In the genomic region with DNA sequence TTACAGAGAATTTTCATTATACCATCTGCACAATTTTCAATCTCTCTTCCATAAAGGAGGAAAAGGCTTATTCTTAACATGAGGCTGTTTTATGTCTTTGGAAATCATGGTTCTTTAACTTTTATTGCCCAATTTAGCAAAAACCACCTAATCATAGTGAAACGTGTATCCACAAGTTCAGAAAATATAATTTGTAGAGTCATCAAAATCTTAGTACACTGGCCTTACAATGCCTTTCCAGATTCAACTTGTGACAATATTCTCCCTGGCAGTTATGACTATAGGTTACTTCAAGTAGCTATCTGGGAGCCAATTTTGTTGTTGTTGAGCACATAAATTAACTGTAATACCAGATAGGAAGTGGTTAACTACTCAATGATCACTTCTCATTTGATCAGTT, we compare ENCODE assay signal across 21 cellular contexts.
"Had no signal": no experiment of that assay in that cellular context is flagged by ENCODE, and none has a peak within 500 bp of the region (broad histone marks: within the 10 kb centered on the region; RNA-seq: fewer than 3 reads in every experiment).

No MANE protein-coding gene starts in this region.

- H3K9me3 Mint-ChIP-seq: central memory CD8-positive, alpha-beta T cell; naive thymus-derived CD8-positive, alpha-beta T cell had no signal

- H3K27ac ChIP-seq: breast epithelium, dorsolateral prefrontal cortex, epithelial cell of prostate, gastroesophageal sphincter, left ventricle myocardium inferior, upper lobe of left lung, WERI-Rb-1 had no signal

- H3K4me3 Mint-ChIP-seq: activated naive CD8-positive, alpha-beta T cell; central memory CD8-positive, alpha-beta T cell; naive thymus-derived CD8-positive, alpha-beta T cell had no signal

- H3K4me1 ChIP-seq: breast epithelium, gastroesophageal sphincter had no signal

- H3K9me3 ChIP-seq: breast epithelium, gastroesophageal sphincter, left ventricle myocardium inferior, upper lobe of left lung had no signal

- DNase-seq: activated CD4-positive, CD25-positive, alpha-beta regulatory T cell treated with anti-CD3 and anti-CD28 coated beads, Interleukin-2, amount 50 U/mL, for 72 hours; activated CD8-positive, alpha-beta memory T cell treated with anti-CD3 and anti-CD28 coated beads for 24 hours; activated CD8-positive, alpha-beta memory T cell treated with anti-CD3 and anti-CD28 coated beads, Interleukin-2, amount 50 U/mL, for 4 hours; activated naive CD4-positive, alpha-beta T cell; amniotic stem cell; dorsolateral prefrontal cortex; head of caudate nucleus; hypothalamus; left ventricle myocardium inferior; naive thymus-derived CD8-positive, alpha-beta T cell; retina; stimulated activated CD4-positive, alpha-beta T cell treated with anti-CD3 and anti-CD28 coated beads, Interleukin-2, amount 100 ng/mL, for 48 hours; stimulated activated naive CD8-positive, alpha-beta T cell treated with anti-CD3 and anti-CD28 coated beads, Interleukin-15, Interleukin-2, amounts not matched to agents 100 U/mL and 50 U/mL, for 24 hours; upper lobe of left lung; WERI-Rb-1 had no signal

- H3K27me3 Mint-ChIP-seq: activated naive CD8-positive, alpha-beta T cell; central memory CD8-positive, alpha-beta T cell; naive thymus-derived CD8-positive, alpha-beta T cell had no signal

- H3K27me3 ChIP-seq: breast epithelium, dorsolateral prefrontal cortex, gastroesophageal sphincter, upper lobe of left lung had no signal

- H3K36me3 Mint-ChIP-seq: activated naive CD8-positive, alpha-beta T cell had no signal

- H3K4me3 ChIP-seq: breast epithelium, dorsolateral prefrontal cortex, gastroesophageal sphincter, left ventricle myocardium inferior, upper lobe of left lung had no signal

- H3K4me1 Mint-ChIP-seq: central memory CD8-positive, alpha-beta T cell had no signal

- H3K27ac Mint-ChIP-seq: activated naive CD8-positive, alpha-beta T cell had no signal

- ATAC-seq: gastroesophageal sphincter; naive thymus-derived CD8-positive, alpha-beta T cell; SK-N-SH treated with all-trans-retinoic acid at 6 μM for 48 hours; stimulated activated naive CD8-positive, alpha-beta T cell treated with anti-CD3 and anti-CD28 coated beads, Interleukin-15, Interleukin-2, amounts not matched to agents 100 U/mL and 50 U/mL, for 24 hours had no signal
